In genomic region chr11:108228236-108228635, GRCh38 we compare ENCODE assay signal across 19 cellular contexts. TPM values are rescaled to one million over a fixed set of nuclear protein-coding genes. Genes with fewer than 3 reads are reported as not detected.
DNase-seq lines count a peak whose midpoint lies in the region; ATAC-seq, FAIRE-seq and TF ChIP-seq lines count a peak whose summit lies in the region.
"Had no signal": no experiment of that assay in that cellular context is flagged by ENCODE, and none has a peak within 500 bp of the region (broad histone marks: within the 10 kb centered on the region; RNA-seq: fewer than 3 reads in every experiment).

No MANE protein-coding gene starts in this region.

- TF ChIP-seq CTCF in GM12878 (IDR thresholded peaks at IDR 0.05 in 2 of 3, conservative IDR thresholded peaks at IDR 0.05 in 1 of 3; ENCODE audit: control insufficient read depth in 2 of 3, extremely low read depth in 1 of 3, insufficient read depth in 1 of 3, low read depth in 3 of 3, low read length in 3 of 3), result no peak

- no peak overlapping the region for H3K4me3 ChIP-seq in GM12878
- H3K4me3 ChIP-seq: lower lobe of right lung, pancreas, sigmoid colon had no signal

- CTCF ChIA-PET in GM12878 (lab: Yijun Ruan, JAX), result interaction anchor here (0.8 to 1.3 kb wide), 2 partner anchors 9 to 548 kb away, joined by 5 read pairs; no protein-coding TSS in a partner anchor

- 20% methylated on average over 2 of the region's 2 CpGs for WGBS in GM12878 (ENCODE audit: insufficient coverage, insufficient replicate concordance, low lambda C conversion rate, missing lambda C conversion rate)

- no peak overlapping the region for H2AFZ ChIP-seq in GM12878 (ENCODE audit: control insufficient read depth, low read depth, low read length)

- intact Hi-C loops in GM12878 (cut with micrococcal nuclease; ENCODE audit: unreplicated experiment), result loop anchor here (10.0 kb wide), 2 partner anchors 237 to 267 kb away; partner anchors contain the start of genes C11orf65 and POGLUT3
- intact Hi-C loops in sciatic nerve (cut with DNase I), result no loop called here

- in situ Hi-C loops in GM12878 (cut with MboI), result no loop called here

- POLR2A ChIA-PET in GM12878 (lab: Charles Lee), result interaction anchor here (0.8 kb wide), 1 partner anchor 9 kb away, joined by 3 read pairs; no protein-coding TSS in a partner anchor

- no peak for ATAC-seq in activated T-cell treated with anti-CD3 and anti-CD28 coated beads, Interleukin-2, amount 50 U/mL, for 72 hours (replicated peaks in 1 of 2)
- no peak for ATAC-seq in GM12878
- ATAC-seq in stimulated activated effector memory CD8-positive, alpha-beta T cell treated with anti-CD3 and anti-CD28 coated beads, Interleukin-12 subunit alpha, Interleukin-12 subunit beta, amount 100 ng/mL, for 72 hours, result no peak
- ATAC-seq in sciatic nerve, result no peak
- ATAC-seq in HG03097 (IDR thresholded peaks at IDR 0.05; ENCODE audit: low FRiP score, unreplicated experiment), result no peak
- ATAC-seq: lower lobe of right lung, pancreas, WTC11 had no signal

- H3K27me3 Mint-ChIP-seq in activated T-cell treated with anti-CD3 and anti-CD28 coated beads, Interleukin-2, amount 50 U/mL, for 72 hours (ENCODE audit: low read depth), result no peaks in the 10 kb centered on the region
- no peaks in the 10 kb centered on the region for H3K27me3 Mint-ChIP-seq in IgD-negative memory B cell

- H3K4me1 Mint-ChIP-seq in activated T-cell treated with anti-CD3 and anti-CD28 coated beads, Interleukin-2, amount 50 U/mL, for 72 hours (ENCODE audit: low read depth), result peaks cover 48% of the 10 kb centered on the region
- peaks cover 13 to 32% (median 24%) of the 10 kb centered on the region in 3 donors for H3K4me1 Mint-ChIP-seq in IgD-negative memory B cell
- peaks cover 52% of the 10 kb centered on the region for H3K4me1 Mint-ChIP-seq in stimulated activated effector memory CD8-positive, alpha-beta T cell treated with anti-CD3 and anti-CD28 coated beads, Interleukin-12 subunit alpha, Interleukin-12 subunit beta, amount 100 ng/mL, for 72 hours

- peak overlapping the region; percentile 33 for H3K27ac ChIP-seq in GM12878 (ENCODE audit: control insufficient read depth, insufficient read depth)
- H3K27ac ChIP-seq: lower lobe of right lung, pancreas, sigmoid colon had no signal

- no peak overlapping the region for H3K9ac ChIP-seq in GM12878 (ENCODE audit: control insufficient read depth, insufficient read depth, low read length)

- H3K4me1 ChIP-seq in GM12878 (ENCODE audit: control insufficient read depth, insufficient read depth, low read length), result peaks cover 21% of the 10 kb centered on the region

- DNase-seq in activated T-cell treated with anti-CD3 and anti-CD28 coated beads, Interleukin-2, amount 50 U/mL, for 72 hours, result no peak
- no peak for DNase-seq in activated T-cell treated with anti-CD3 and anti-CD28 coated beads, Interleukin-2, amount 50 U/mL, for 48 hours
- DNase-seq in GM12878 (ENCODE audit: low read depth, low spot score) (no peak), DMS153 treated with DMSO at 0.1 percent for 48 hours (lab: John Stamatoyannopoulos, UW; ENCODE audit: unreplicated experiment) (no peak), sciatic nerve (ENCODE audit: low spot score) (no peak)
- no peak for DNase-seq in stimulated activated effector memory CD8-positive, alpha-beta T cell treated with anti-CD3 and anti-CD28 coated beads, Interleukin-12 subunit alpha, Interleukin-12 subunit beta, amount 100 ng/mL, for 72 hours (ENCODE audit: low spot score in 2 of 2)
- DNase-seq: amniotic stem cell, COR-L47, H7, head of caudate nucleus, lower lobe of right lung, NCI-H2029 treated with DMSO at 0.1 percent for 48 hours, NCI-H510A, pancreas, Right ventricle myocardium superior, sigmoid colon had no signal

- no peak for FAIRE-seq in GM12878 (lab: Jason Lieb, UNC)

- no peak for TF ChIP-seq POLR2A in GM12878 (IDR thresholded peaks at IDR 0.05; ENCODE audit: low read depth, low read length)

- H3K4me2 ChIP-seq in GM12878 (ENCODE audit: control insufficient read depth, insufficient read depth), result peak overlapping the region; percentile 74

- H3K4me3 Mint-ChIP-seq in activated T-cell treated with anti-CD3 and anti-CD28 coated beads, Interleukin-2, amount 50 U/mL, for 72 hours, result peak overlapping the region; percentile 73 to 86
- peak overlapping the region in 2 of 4 donors; percentile 63 to 68 for H3K4me3 Mint-ChIP-seq in IgD-negative memory B cell
- no peak overlapping the region for H3K4me3 Mint-ChIP-seq in stimulated activated effector memory CD8-positive, alpha-beta T cell treated with anti-CD3 and anti-CD28 coated beads, Interleukin-12 subunit alpha, Interleukin-12 subunit beta, amount 100 ng/mL, for 72 hours
- H3K4me3 Mint-ChIP-seq: WTC11 had no signal

- SMC1A ChIA-PET in GM12878 (lab: Charles Lee; ENCODE audit: uncharacterized antibody, unreplicated experiment), result interaction anchor here (0.9 to 1.5 kb wide), 8 partner anchors 9 to 421 kb away, joined by 3 to 8 read pairs (median 4); no protein-coding TSS in a partner anchor

- H3K79me2 ChIP-seq in GM12878 (ENCODE audit: control insufficient read depth, insufficient read depth, low read length), result peaks cover 44% of the 10 kb centered on the region

- no peak for TF ChIP-seq EP300 in GM12878 (IDR thresholded peaks at IDR 0.05; ENCODE audit: borderline replicate concordance in 1 of 2, control insufficient read depth in 1 of 2, low read depth in 2 of 2, low read length in 2 of 2)

- no peaks in the 10 kb centered on the region for H3K9me3 Mint-ChIP-seq in activated T-cell treated with anti-CD3 and anti-CD28 coated beads, Interleukin-2, amount 50 U/mL, for 72 hours
- no peaks in the 10 kb centered on the region for H3K9me3 Mint-ChIP-seq in IgD-negative memory B cell
- no peaks in the 10 kb centered on the region for H3K9me3 Mint-ChIP-seq in stimulated activated effector memory CD8-positive, alpha-beta T cell treated with anti-CD3 and anti-CD28 coated beads, Interleukin-12 subunit alpha, Interleukin-12 subunit beta, amount 100 ng/mL, for 72 hours
- H3K9me3 Mint-ChIP-seq: WTC11 had no signal

- H4K20me1 ChIP-seq in GM12878 (ENCODE audit: control insufficient read depth, insufficient read depth), result no peaks in the 10 kb centered on the region

- peaks cover 3 to 21% of the 10 kb centered on the region in 2 donors for H3K36me3 Mint-ChIP-seq in activated T-cell treated with anti-CD3 and anti-CD28 coated beads, Interleukin-2, amount 50 U/mL, for 72 hours (ENCODE audit: insufficient read depth in 2 of 2)
- H3K36me3 Mint-ChIP-seq in IgD-negative memory B cell, result peaks cover 12% of the 10 kb centered on the region
- H3K36me3 Mint-ChIP-seq in stimulated activated effector memory CD8-positive, alpha-beta T cell treated with anti-CD3 and anti-CD28 coated beads, Interleukin-12 subunit alpha, Interleukin-12 subunit beta, amount 100 ng/mL, for 72 hours, result peaks cover 66% of the 10 kb centered on the region

- no TSS peak for BruUV-seq in GM12878 (replicated peaks; lab: Mats Ljungman, UMichigan)

- RAD21 ChIA-PET in GM12878 (lab: Charles Lee; ENCODE audit: unreplicated experiment), result interaction anchor here (1.3 to 1.4 kb wide), 3 partner anchors 9 to 15 kb away, joined by 4 to 6 read pairs (median 4); no protein-coding TSS in a partner anchor

- no peaks in the 10 kb centered on the region for H3K27me3 ChIP-seq in GM12878 (replicated peaks in 1 of 2; ENCODE audit: control insufficient read depth in 2 of 2, insufficient read depth in 2 of 2, low read length in 1 of 2)
- H3K27me3 ChIP-seq: pancreas, sigmoid colon had no signal

- H3K27ac Mint-ChIP-seq in activated T-cell treated with anti-CD3 and anti-CD28 coated beads, Interleukin-2, amount 50 U/mL, for 72 hours, result peak overlapping the region; percentile 85
- H3K27ac Mint-ChIP-seq in IgD-negative memory B cell, result peak overlapping the region in 2 of 3 donors; percentile 23 to 68
- peak overlapping the region; percentile 85 for H3K27ac Mint-ChIP-seq in stimulated activated effector memory CD8-positive, alpha-beta T cell treated with anti-CD3 and anti-CD28 coated beads, Interleukin-12 subunit alpha, Interleukin-12 subunit beta, amount 100 ng/mL, for 72 hours
- H3K27ac Mint-ChIP-seq: WTC11 had no signal

- peaks cover 0 to 9% of the 10 kb centered on the region in 2 experiments; a peak in 2 of 4 replicates for H3K36me3 ChIP-seq in GM12878 (ENCODE audit: control insufficient read depth in 2 of 2, insufficient read depth in 2 of 2, low read length in 1 of 2)

- no peaks in the 10 kb centered on the region for H3K9me3 ChIP-seq in GM12878 (replicated peaks; ENCODE audit: control insufficient read depth, insufficient read depth, low read length)
- H3K9me3 ChIP-seq: lower lobe of right lung, pancreas, sigmoid colon had no signal

- no peak for TF ChIP-seq RAD21 in GM12878 (IDR thresholded peaks at IDR 0.05; ENCODE audit: insufficient read depth, low read depth, low read length)

RNA-seq across cellular contexts. Expression of gene ATM, which starts 5.4 kb away (rescaled TPM):
- 10 to 100 TPM; 45.7 to 55.0 TPM for total RNA-seq in activated T-cell treated with anti-CD3 and anti-CD28 coated beads, Interleukin-2, amount 50 U/mL, for 72 hours
- polyA plus RNA-seq in IgD-negative memory B cell, result 48.7 TPM
- total RNA-seq in GM12878 (2013; cell fraction: nucleolus; rRNA removed), result 988 and 998 TPM in 2 replicates
- 56.1 and 57.5 TPM in 2 replicates for total RNA-seq in GM12878 (2014; rRNA removed)
- total RNA-seq in GM12878 (2014; rRNA removed; fragmentation: Illumina TruSeq; extraction: Trizol), result 84.6 and 91.5 TPM in 2 replicates
- 53.7 and 58.4 TPM in 2 replicates for total RNA-seq in GM12878 (2021)
- 40.3 TPM for polyA plus RNA-seq in GM12878 (2011; ENCODE audit: low read depth)
- polyA plus RNA-seq in GM12878 (2011; rRNA removed), result 90.7 and 168 TPM in 2 replicates
- polyA plus RNA-seq in GM12878 (2011; cell fraction: cytosol; rRNA removed), result 27.5 and 35.1 TPM in 2 replicates
- polyA plus RNA-seq in GM12878 (2011; cell fraction: nucleus; rRNA removed), result 123 and 184 TPM in 2 replicates
- 60.6 and 61.4 TPM in 2 replicates for polyA plus RNA-seq in GM12878 (2012)
- 45.0 and 70.6 TPM in 2 replicates for polyA plus RNA-seq in GM12878 (2014; fragmentation: Illumina TruSeq; extraction: Trizol)
- 10 to 100 TPM; 10.0 to 10.5 TPM for polyA plus RNA-seq in GM12878 (2014; fragmentation: Nextera tagmentation; extraction: Ambion mirVana)
- polyA plus RNA-seq in GM12878 (2014; rRNA removed), result 26.8 and 35.5 TPM in 2 replicates
- polyA plus RNA-seq in GM12878 (2016; fragmentation: Nextera tagmentation; extraction: Ambion mirVana), result 10 to 100 TPM; 14.6 to 19.5 TPM
- 120 and 136 TPM in 2 replicates for polyA minus RNA-seq in GM12878 (2011; rRNA and poly(A)+ RNA removed)
- 40.5 and 55.9 TPM in 2 replicates for polyA minus RNA-seq in GM12878 (2011; cell fraction: cytosol; rRNA and poly(A)+ RNA removed)
- polyA minus RNA-seq in GM12878 (2011; cell fraction: nucleus; rRNA and poly(A)+ RNA removed), result 184 and 361 TPM in 2 replicates
- total RNA-seq in sciatic nerve, result 140 TPM

RNA-seq across cellular contexts. Expression of gene NPAT, which starts 5.8 kb away (rescaled TPM):
- 10 to 100 TPM; 22.8 to 24.8 TPM for total RNA-seq in activated T-cell treated with anti-CD3 and anti-CD28 coated beads, Interleukin-2, amount 50 U/mL, for 72 hours
- polyA plus RNA-seq in IgD-negative memory B cell (23.9 TPM), GM12878 (2011; rRNA removed) (19.4 and 27.1 TPM in 2 replicates), GM12878 (2014; fragmentation: Illumina TruSeq; extraction: Trizol) (22.7 and 26.4 TPM in 2 replicates), GM12878 (2014; fragmentation: Nextera tagmentation; extraction: Ambion mirVana) (1 to 10 TPM; 7.5 to 9.8 TPM), GM12878 (2014; rRNA removed) (13.5 and 15.7 TPM in 2 replicates), GM12878 (2016; fragmentation: Nextera tagmentation; extraction: Ambion mirVana) (10 to 100 TPM; 20.9 to 23.7 TPM)
- total RNA-seq in GM12878 (2013; cell fraction: nucleolus; rRNA removed), result 104 and 106 TPM in 2 replicates
- total RNA-seq in GM12878 (2014; rRNA removed) (17.9 and 19.9 TPM in 2 replicates), GM12878 (2014; rRNA removed; fragmentation: Illumina TruSeq; extraction: Trizol) (31.6 and 32.8 TPM in 2 replicates), GM12878 (2021) (21.1 and 22.7 TPM in 2 replicates), sciatic nerve (18.1 TPM)
- 3.7 TPM for polyA plus RNA-seq in GM12878 (2011; ENCODE audit: low read depth)
- 8.4 and 8.9 TPM in 2 replicates for polyA plus RNA-seq in GM12878 (2011; cell fraction: cytosol; rRNA removed)
- polyA plus RNA-seq in GM12878 (2011; cell fraction: nucleus; rRNA removed), result 14.0 and 16.3 TPM in 2 replicates
- polyA plus RNA-seq in GM12878 (2012), result 6.6 and 11.2 TPM in 2 replicates
- polyA minus RNA-seq in GM12878 (2011; rRNA and poly(A)+ RNA removed), result 34.6 and 50.3 TPM in 2 replicates
- polyA minus RNA-seq in GM12878 (2011; cell fraction: cytosol; rRNA and poly(A)+ RNA removed), result 11.4 and 12.4 TPM in 2 replicates
- polyA minus RNA-seq in GM12878 (2011; cell fraction: nucleus; rRNA and poly(A)+ RNA removed), result 22.7 and 27.8 TPM in 2 replicates
